Comparison of ENCODE assay signal across 21 cellular contexts in the genomic region with DNA sequence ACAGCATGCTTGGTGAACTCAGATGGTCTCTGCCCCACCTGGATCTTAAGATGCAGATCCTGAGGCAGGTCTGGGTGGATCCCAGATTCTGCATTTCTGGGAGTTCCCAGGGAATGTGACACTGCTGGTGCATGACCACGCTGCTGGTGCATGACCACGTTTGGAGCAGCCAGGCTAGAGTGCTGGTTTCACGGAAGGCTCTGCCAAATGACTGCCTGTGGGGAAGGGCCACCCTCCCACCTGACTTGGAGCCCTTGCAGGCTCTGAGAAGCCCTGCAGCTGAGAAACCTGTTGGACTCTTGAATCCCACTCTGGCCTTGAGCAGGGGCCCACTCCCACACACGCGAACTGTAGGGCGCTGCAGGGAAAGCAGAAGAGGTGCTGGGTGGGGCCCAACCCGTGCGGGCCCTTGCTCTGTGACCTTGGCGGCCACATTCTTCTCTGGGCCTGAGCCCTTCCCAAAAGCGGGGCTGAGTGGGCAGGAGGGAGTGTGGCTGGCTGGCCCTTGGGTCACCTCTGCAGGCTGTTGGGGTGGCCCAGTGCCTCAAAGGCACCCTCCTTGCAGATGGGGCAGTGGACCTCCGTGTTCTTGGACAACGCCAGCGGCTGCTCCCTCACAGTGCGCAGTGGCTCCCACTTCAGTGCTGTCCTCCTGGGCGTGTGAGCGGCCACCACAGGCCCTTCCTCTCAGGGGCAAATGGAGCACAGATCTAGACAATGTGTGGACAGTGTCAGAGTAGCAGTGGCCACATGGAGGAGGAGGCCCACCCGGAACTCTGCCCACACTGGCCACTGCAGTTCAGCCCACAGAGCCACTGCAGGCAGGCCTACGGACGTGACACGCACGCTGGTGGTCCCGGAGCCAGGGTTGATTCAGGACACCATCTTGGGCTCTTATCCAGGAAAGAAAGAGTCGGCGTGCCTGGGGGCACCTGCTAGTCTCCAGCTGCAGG. TPM values are rescaled to one million over a fixed set of nuclear protein-coding genes. Genes with fewer than 3 reads are reported as not detected.
DNase-seq lines count a peak whose midpoint lies in the region; ATAC-seq and TF ChIP-seq lines count a peak whose summit lies in the region.
"Had no signal": no experiment of that assay in that cellular context is flagged by ENCODE, and none has a peak within 500 bp of the region (broad histone marks: within the 10 kb centered on the region; RNA-seq: fewer than 3 reads in every experiment).

No MANE protein-coding gene starts in this region.

- WGBS in psoas muscle, 3 donors, result 62 to 74% (median 64%) methylated on average over 24 of the region's 24 CpGs

- ATAC-seq in psoas muscle, result peak; percentile 16 to 57 (median 26)
- no peak for ATAC-seq in GM19452 (IDR thresholded peaks at IDR 0.05; ENCODE audit: unreplicated experiment)

- intact Hi-C loops in psoas muscle (cut with DNase I), result no loop called here

- no peak for TF ChIP-seq CTCF in psoas muscle (IDR thresholded peaks at IDR 0.05)

- TF ChIP-seq RAD21 in Ishikawa (IDR thresholded peaks at IDR 0.05; ENCODE audit: low read depth), result no peak

- H3K27me3 ChIP-seq in psoas muscle (ENCODE audit: insufficient read depth in 3 of 3, low read length in 2 of 3), result peaks cover 0 to 6% (median 0%) of the 10 kb centered on the region in 3 donors

- peaks cover 3 to 44% of the 10 kb centered on the region in 2 donors for H3K36me3 ChIP-seq in psoas muscle (ENCODE audit: insufficient read depth in 1 of 2, low read depth in 1 of 2)

- peak overlapping the region; percentile 9 for H3K27ac ChIP-seq in psoas muscle

- H3K4me1 ChIP-seq in psoas muscle, result peaks cover 9% of the 10 kb centered on the region

- peak; percentile 45 for DNase-seq in Caki2 (ENCODE audit: low read depth)
- DNase-seq in kidney glomerular epithelial cell (lab: John Stamatoyannopoulos, UW), result peak; percentile 16
- peak; percentile 14 to 55 for DNase-seq in psoas muscle
- DNase-seq in NCI-H510A (lab: John Stamatoyannopoulos, UW), result no peak
- no peak for DNase-seq in cerebellum (ENCODE audit: low spot score)
- no peak for DNase-seq in DMS53 (lab: John Stamatoyannopoulos, UW)
- DNase-seq: activated CD4-positive, alpha-beta T cell treated with anti-CD3 and anti-CD28 coated beads for 1 hour; anterior cingulate cortex; CD4-positive, CD25-positive, alpha-beta regulatory T cell; DMS153; foreskin melanocyte; KBM-7; NCI-H1436; NCI-H2107; NCI-H510A treated with DMSO at 0.1 percent for 48 hours; SW 1271 had no signal

- in situ Hi-C loops in Caki2 (cut with HindIII; ENCODE audit: low pct_unique_long_range_greater_than_20kb, low sequenced_read_pairs), result no loop called here

- no peaks in the 10 kb centered on the region for H3K9me3 ChIP-seq in psoas muscle

- TF ChIP-seq EP300 in Ishikawa (IDR thresholded peaks at IDR 0.05; ENCODE audit: borderline replicate concordance), result peak; percentile 73; the same call in 1 of the 2 replicates

- H3K4me3 ChIP-seq in psoas muscle, result no peak overlapping the region

TF ChIP-seq in Ishikawa, 13 proteins besides CTCF, POLR2A, EP300 and RAD21:
- TF ChIP-seq, protein P1, sequence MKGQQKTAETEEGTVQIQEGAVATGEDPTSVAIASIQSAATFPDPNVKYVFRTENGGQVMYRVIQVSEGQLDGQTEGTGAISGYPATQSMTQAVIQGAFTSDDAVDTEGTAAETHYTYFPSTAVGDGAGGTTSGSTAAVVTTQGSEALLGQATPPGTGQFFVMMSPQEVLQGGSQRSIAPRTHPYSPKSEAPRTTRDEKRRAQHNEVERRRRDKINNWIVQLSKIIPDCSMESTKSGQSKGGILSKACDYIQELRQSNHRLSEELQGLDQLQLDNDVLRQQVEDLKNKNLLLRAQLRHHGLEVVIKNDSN (IDR thresholded peaks at IDR 0.05), result no peak
- peak; percentile 37; the same call in 1 of the 2 replicates for TF ChIP-seq NFIC (IDR thresholded peaks at IDR 0.05)
- peak; percentile 70 for TF ChIP-seq TCF12 (IDR thresholded peaks at IDR 0.05; ENCODE audit: low read depth)
- no peak for TF ChIP-seq CREB1 (IDR thresholded peaks at IDR 0.05; ENCODE audit: low read depth)
- TF ChIP-seq EGR1 (IDR thresholded peaks at IDR 0.05), result no peak
- TF ChIP-seq TEAD4 (IDR thresholded peaks at IDR 0.05), result peak; percentile 69
- TF ChIP-seq, protein P2, sequence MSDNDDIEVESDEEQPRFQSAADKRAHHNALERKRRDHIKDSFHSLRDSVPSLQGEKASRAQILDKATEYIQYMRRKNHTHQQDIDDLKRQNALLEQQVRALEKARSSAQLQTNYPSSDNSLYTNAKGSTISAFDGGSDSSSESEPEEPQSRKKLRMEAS (IDR thresholded peaks at IDR 0.05), result peak; percentile 69

RNA-seq across cellular contexts. Expression of a gene that starts 7.9 kb away (rescaled TPM):
- total RNA-seq in Caki2 (2014; rRNA removed; shearing (Covaris generic); ENCODE audit: low replicate concordance), result 39.5 and 53.4 TPM in 2 replicates
- total RNA-seq in psoas muscle (10 to 100 TPM in 1 of 4 donors, 1 to 10 TPM in 3; 1.8 to 18.2 (median 4.5) TPM), cerebellum (1.7 TPM)
- 10 to 100 TPM in 1 of 3 donors, 1 to 10 TPM in 2; 1.4 to 15.4 (median 1.7) TPM for polyA plus RNA-seq in psoas muscle
- total RNA-seq: activated T-helper 1 cell treated with anti-CD3 and anti-CD28 coated beads, Interleukin-12 subunit alpha, Interleukin-12 subunit beta, Interleukin-2, Interleukin-4 antibody, amounts not matched to agents 30 ng/mL and 10 ng/mL and 1 ng/mL, durations not matched to agents 14 hours and 24 hours and 36 hours; CD4-positive, CD25-positive, alpha-beta regulatory T cell had no signal

RNA-seq across cellular contexts. Expression of a gene that starts 28.2 kb away (rescaled TPM):
- 0.91 and 0.96 TPM in 2 replicates for total RNA-seq in Caki2 (2014; rRNA removed; shearing (Covaris generic); ENCODE audit: low replicate concordance)
- 100 to 1,000 TPM in 3 of 4 donors, 10 to 100 TPM in 1; 82.1 to 175 (median 153) TPM for total RNA-seq in psoas muscle
- 100 to 1,000 TPM in 1 of 3 donors, 10 to 100 TPM in 2; 67.7 to 121 (median 91.7) TPM for polyA plus RNA-seq in psoas muscle
- not detected for total RNA-seq in cerebellum
- total RNA-seq: activated CD8-positive, alpha-beta memory T cell treated with anti-CD3 and anti-CD28 coated beads for 36 hours; activated T-helper 1 cell treated with anti-CD3 and anti-CD28 coated beads, Interleukin-12 subunit alpha, Interleukin-12 subunit beta, Interleukin-2, Interleukin-4 antibody, amounts not matched to agents 30 ng/mL and 10 ng/mL and 1 ng/mL, durations not matched to agents 14 hours and 24 hours and 36 hours; CD4-positive, CD25-positive, alpha-beta regulatory T cell; H4 had no signal
- polyA plus RNA-seq: CD4-positive, CD25-positive, alpha-beta regulatory T cell had no signal

RNA-seq across cellular contexts. Expression of a gene that starts 36.8 kb away (rescaled TPM):
- 28.8 and 29.2 TPM in 2 replicates for total RNA-seq in Caki2 (2014; rRNA removed; shearing (Covaris generic); ENCODE audit: low replicate concordance)
- total RNA-seq in psoas muscle (10 to 100 TPM; 31.8 to 43.8 (median 39.3) TPM), cerebellum (48.8 TPM)
- polyA plus RNA-seq in psoas muscle, result 10 to 100 TPM; 55.2 to 66.6 (median 58.4) TPM

Comparison
In these comparisons a context has a peak if more than half of its experiments do, and no peak if none do; other contexts are left out.
1. DNase-seq: peak in Caki2 (single experiment), kidney glomerular epithelial cell (single experiment) and psoas muscle (2 of 2); none in NCI-H510A (single experiment), cerebellum (single experiment) and DMS53 (single experiment).
2. RNA of a gene that starts 28.2 kb away (total RNA-seq): 82.1 to 175 TPM in psoas muscle; 0.91 to 0.96 TPM in Caki2 and not detected in cerebellum (single experiment); every median in the first group is over 10 times any median in the second.